ENCODE assay signal across 8 cellular contexts in the genomic region with DNA sequence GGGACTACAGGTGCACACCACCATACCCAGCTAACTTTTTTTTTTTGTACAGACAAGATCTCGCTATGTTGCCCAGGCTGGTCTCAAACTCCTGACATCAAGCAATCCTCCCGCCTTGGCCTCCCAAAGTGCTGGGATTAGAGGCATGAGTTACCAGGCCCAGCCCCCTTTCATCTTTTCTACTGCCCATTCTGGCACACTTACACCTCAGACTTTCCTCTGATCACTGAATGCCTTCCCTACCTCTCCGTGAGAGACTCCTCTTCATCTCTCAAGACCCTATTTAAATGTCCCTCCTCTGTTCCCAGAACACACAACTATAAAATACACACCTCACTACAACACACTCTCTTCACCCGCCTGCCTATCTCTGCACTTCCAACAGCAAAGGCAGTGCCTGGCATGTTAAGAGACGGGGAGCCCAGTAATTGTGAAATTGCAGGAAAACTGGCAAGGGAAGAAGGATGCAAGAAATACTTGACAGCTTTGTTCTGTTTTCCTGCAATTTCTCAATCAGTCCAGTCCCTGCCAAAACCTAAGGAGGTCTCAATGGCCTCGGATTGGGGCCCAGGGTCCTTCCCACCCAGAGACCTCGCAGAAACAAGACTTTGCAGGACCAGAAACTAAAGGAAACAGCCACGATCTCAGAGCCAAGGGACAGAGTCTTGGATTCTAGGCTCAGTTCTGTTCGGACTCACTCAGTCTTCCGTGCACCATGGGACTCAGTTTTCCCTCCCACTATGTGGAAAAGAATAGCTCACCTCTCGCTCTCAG. TPM values are rescaled to one million over a fixed set of nuclear protein-coding genes. Genes with fewer than 3 reads are reported as not detected.
DNase-seq lines count a peak whose midpoint lies in the region; ATAC-seq, FAIRE-seq and TF ChIP-seq lines count a peak whose summit lies in the region.

No MANE protein-coding gene starts in this region.

- peaks cover 17% of the 10 kb centered on the region for H3K4me1 Mint-ChIP-seq in WTC11

- no peak for ATAC-seq in WTC11
- ATAC-seq in right cardiac atrium: no peak

- peak overlapping the region; percentile 72 for H3K9ac ChIP-seq in smooth muscle cell (ENCODE audit: low read depth)

- no peak for DNase-seq in GM19239 (ENCODE audit: insufficient read length, low spot score)
- DNase-seq in WTC11 (ENCODE audit: low spot score): peak; percentile 8
- DNase-seq in right cardiac atrium: no peak
- DNase-seq in smooth muscle cell (lab: John Stamatoyannopoulos, UW; ENCODE audit: unreplicated experiment): no peak
- no peak for DNase-seq in NCI-H1694 (lab: John Stamatoyannopoulos, UW)
- DNase-seq in activated CD4-positive, CD25-positive, alpha-beta regulatory T cell treated with anti-CD3 and anti-CD28 coated beads, Interleukin-2, amount 50 U/mL, for 72 hours: no peak
- DNase-seq in nucleus accumbens (lab: John Stamatoyannopoulos, UW): no peak
- no peak for DNase-seq in GM13977 (ENCODE audit: low spot score)

- intact Hi-C loops in right cardiac atrium (cut with DNase I): no loop called here

- H3K27ac ChIP-seq in right cardiac atrium (ENCODE audit: low read length) (no peak overlapping the region), smooth muscle cell (ENCODE audit: low read depth) (peak overlapping the region; percentile 24)

- no peak overlapping the region for H3K27ac Mint-ChIP-seq in WTC11

- no peaks in the 10 kb centered on the region for H4K20me1 ChIP-seq in smooth muscle cell (ENCODE audit: low read depth)

- peak; percentile 31 for FAIRE-seq in GM19239 (lab: Jason Lieb, UNC)

- peak overlapping the region; percentile 91 for H3K4me3 Mint-ChIP-seq in WTC11

- H3K36me3 Mint-ChIP-seq in WTC11: peaks cover 34% of the 10 kb centered on the region

- H3K36me3 ChIP-seq in smooth muscle cell (ENCODE audit: low read depth): no peaks in the 10 kb centered on the region

- no peaks in the 10 kb centered on the region for H3K9me3 ChIP-seq in right cardiac atrium (ENCODE audit: control insufficient read depth, low read length)
- no peaks in the 10 kb centered on the region for H3K9me3 ChIP-seq in smooth muscle cell (replicated peaks; ENCODE audit: low read depth)

- H3K4me1 ChIP-seq in right cardiac atrium (ENCODE audit: control insufficient read depth, insufficient read depth, low read length) (peaks cover 2% of the 10 kb centered on the region), smooth muscle cell (ENCODE audit: low read depth) (no peaks in the 10 kb centered on the region)

- TF ChIP-seq CTCF in WTC11 (IDR thresholded peaks at IDR 0.05) (no peak), smooth muscle cell (IDR thresholded peaks at IDR 0.05; ENCODE audit: borderline replicate concordance, insufficient read depth, poor library complexity, severe bottlenecking) (no peak), GM13977 (IDR thresholded peaks at IDR 0.05; ENCODE audit: extremely low read depth, insufficient read depth, missing control alignments) (no peak)

- CTCF ChIA-PET in WTC11 (lab: Charles Lee): interaction anchor here (0.6 to 3.4 kb wide), 18 partner anchors 11 to 272 kb away, joined by 3 to 49 read pairs (median 6); partner anchors contain the start of genes ABHD14A, ABHD14B, ACY1 and RPL29

- H3K4me2 ChIP-seq in smooth muscle cell: peak overlapping the region; percentile 91

- POLR2A ChIA-PET in WTC11 (lab: Charles Lee): interaction anchor here (1.4 to 2.5 kb wide), 2 partner anchors 28 to 42 kb away, joined by 5 to 19 read pairs; partner anchors contain the start of genes ACY1 and PCBP4

- peaks cover 24% of the 10 kb centered on the region for H3K79me2 ChIP-seq in smooth muscle cell (ENCODE audit: low read depth)

- H3K4me3 ChIP-seq in right cardiac atrium (ENCODE audit: low read length) (peak overlapping the region; percentile 62), smooth muscle cell (peak overlapping the region; percentile 65)

- H3F3A ChIP-seq in smooth muscle cell (ENCODE audit: low read depth): no peaks in the 10 kb centered on the region

- WGBS in right cardiac atrium: 39% methylated on average over 11 of the region's 11 CpGs
- 41% methylated on average over 11 of the region's 11 CpGs for WGBS in smooth muscle cell (ENCODE audit: low lambda C conversion rate)

- in situ Hi-C loops in GM13977 (cut with MboI; ENCODE audit: low pct_unique_long_range_greater_than_20kb, low sequenced_read_pairs, unreplicated experiment): no loop called here

- no peaks in the 10 kb centered on the region for H3K27me3 ChIP-seq in right cardiac atrium (ENCODE audit: control insufficient read depth, insufficient read depth)
- no peaks in the 10 kb centered on the region for H3K27me3 ChIP-seq in smooth muscle cell (ENCODE audit: low read depth)

- H2AFZ ChIP-seq in smooth muscle cell (ENCODE audit: low read depth): no peak overlapping the region

- no peaks in the 10 kb centered on the region; the same call in 1 of the 2 replicates for H3K27me3 Mint-ChIP-seq in WTC11 (ENCODE audit: low read depth)

- H3K9me3 Mint-ChIP-seq in WTC11: no peaks in the 10 kb centered on the region

TF ChIP-seq in WTC11, 78 proteins besides CTCF, POLR2A, EP300 and RAD21:
- no peak for TF ChIP-seq HMGA2 (CRISPR knock-in tag; IDR thresholded peaks at IDR 0.05)
- TF ChIP-seq CREB1 (CRISPR knock-in tag; IDR thresholded peaks at IDR 0.05): no peak

RNA-seq across cellular contexts. Expression of gene RRP9, which starts 0.9 kb away (rescaled TPM):
- 47.0 to 49.9 TPM (median 49.4 TPM) in 3 replicates for total RNA-seq in WTC11 (2021)
- total RNA-seq in right cardiac atrium: 10 to 100 TPM in 1 of 4 donors, 1 to 10 TPM in 3; 7.0 to 13.9 (median 9.1) TPM
- 9.4 TPM for polyA plus RNA-seq in right cardiac atrium
- total RNA-seq in smooth muscle cell: 10.0 and 13.1 TPM in 2 replicates
- 21.2 and 23.9 TPM in 2 replicates for polyA plus RNA-seq in smooth muscle cell

RNA-seq across cellular contexts. Expression of gene PARP3, which starts 1.3 kb away (rescaled TPM):
- total RNA-seq in WTC11 (2021) (2.8 to 2.9 TPM (median 2.8 TPM) in 3 replicates), right cardiac atrium (10 to 100 TPM; 11.6 to 17.4 (median 12.7) TPM), smooth muscle cell (7.2 and 15.1 TPM in 2 replicates)
- polyA plus RNA-seq in right cardiac atrium (10.3 TPM), smooth muscle cell (10.5 and 12.3 TPM in 2 replicates)

RNA-seq across cellular contexts. Expression of gene GPR62, which starts 14.3 kb away (rescaled TPM):
- total RNA-seq in WTC11 (2021): 0.24 to 0.55 TPM (median 0.46 TPM) in 3 replicates
- 1 to 10 TPM in 1 of 4 donors, under 1 TPM in 3; 0.19 to 1.5 (median 0.54) TPM for total RNA-seq in right cardiac atrium
- polyA plus RNA-seq in right cardiac atrium: 0.34 TPM
- total RNA-seq in smooth muscle cell: 0.18 TPM in 1 of 2 replicates, not detected in the other
- 0.09 and 0.52 TPM in 2 replicates for polyA plus RNA-seq in smooth muscle cell

RNA-seq across cellular contexts. Expression of gene PCBP4, which starts 26.4 kb away (rescaled TPM):
- total RNA-seq in WTC11 (2021) (28.7 to 31.6 TPM (median 30.6 TPM) in 3 replicates), right cardiac atrium (10 to 100 TPM; 62.2 to 81.7 (median 67.9) TPM), smooth muscle cell (42.6 and 51.4 TPM in 2 replicates)
- polyA plus RNA-seq in right cardiac atrium (88.1 TPM), smooth muscle cell (81.2 and 97.4 TPM in 2 replicates)

RNA-seq across cellular contexts. Expression of gene ABHD14B, which starts 33.0 kb away (rescaled TPM):
- total RNA-seq in WTC11 (2021) (11.8 to 12.6 TPM (median 12.3 TPM) in 3 replicates), right cardiac atrium (10 to 100 TPM; 14.8 to 23.3 (median 18.5) TPM), smooth muscle cell (17.8 and 18.9 TPM in 2 replicates)
- polyA plus RNA-seq in right cardiac atrium (22.7 TPM), smooth muscle cell (26.2 and 31.4 TPM in 2 replicates)
